ENCODE assay signal across 9 cellular contexts in genomic region chr16:74813109-74813641, GRCh38. TPM values are rescaled to one million over a fixed set of nuclear protein-coding genes. Genes with fewer than 3 reads are reported as not detected.
DNase-seq lines count a peak whose midpoint lies in the region; ATAC-seq and TF ChIP-seq lines count a peak whose summit lies in the region.
"Had no signal": no experiment of that assay in that cellular context is flagged by ENCODE, and none has a peak within 500 bp of the region (broad histone marks: within the 10 kb centered on the region; RNA-seq: fewer than 3 reads in every experiment).

No MANE protein-coding gene starts in this region.

- no peaks in the 10 kb centered on the region for H3K9me2 ChIP-seq in Loucy (replicated peaks; ENCODE audit: low read depth, low read length)

- no peak overlapping the region for H2BK20ac ChIP-seq in H9 (ENCODE audit: low read depth, low read length, poor library complexity, severe bottlenecking)

- WGBS in H9 (ENCODE audit: extremely low coverage, insufficient read length, low lambda C conversion rate), result no CpG with 5 or more reads among the region's 25 CpGs
- WGBS in trophoblast cell (ENCODE audit: extremely low coverage, insufficient coverage, insufficient read length), result no CpG with 5 or more reads among the region's 25 CpGs

- no peak overlapping the region for H4K8ac ChIP-seq in H9 (replicated peaks; ENCODE audit: insufficient read length, low read depth, low read length)
- no peak overlapping the region for H4K8ac ChIP-seq in trophoblast cell (ENCODE audit: low read depth, low read length)

- H3K18ac ChIP-seq in H9 (ENCODE audit: insufficient read length, low read depth, low read length) (no peak overlapping the region), trophoblast cell (ENCODE audit: low read length) (no peak overlapping the region)

- H3K27me3 ChIP-seq in GM06990 (replicated peaks; ENCODE audit: control insufficient read depth, insufficient read depth, low read length) (no peaks in the 10 kb centered on the region; the same call in 1 of the 2 replicates), H9 (ENCODE audit: insufficient read depth, low read length) (peaks cover 6% of the 10 kb centered on the region; the same call in 1 of the 2 replicates), Loucy (ENCODE audit: insufficient read depth, low read length, poor library complexity, severe bottlenecking) (no peaks in the 10 kb centered on the region), trophoblast cell (ENCODE audit: insufficient read depth, low read length) (no peaks in the 10 kb centered on the region)

- H3K4me1 ChIP-seq in H9 (ENCODE audit: insufficient read depth, low read length), result no peaks in the 10 kb centered on the region; the same call in 1 of the 2 replicates
- peaks cover 4% of the 10 kb centered on the region for H3K4me1 ChIP-seq in Loucy (ENCODE audit: insufficient read depth, low read length, poor library complexity, severe bottlenecking)
- peaks cover 0 to 2% of the 10 kb centered on the region in 2 experiments for H3K4me1 ChIP-seq in trophoblast cell (ENCODE audit: control insufficient read depth in 1 of 2, insufficient read depth in 2 of 2, low read length in 2 of 2)

- H3K36me3 ChIP-seq in GM06990 (ENCODE audit: control insufficient read depth, insufficient read depth, low read length) (no peaks in the 10 kb centered on the region), Loucy (ENCODE audit: insufficient read depth, low read length) (no peaks in the 10 kb centered on the region), trophoblast cell (ENCODE audit: control insufficient read depth in 1 of 2, insufficient read depth in 2 of 2, low read length in 2 of 2) (no peaks in the 10 kb centered on the region)

- H3K9me3 Mint-ChIP-seq in H9 (peaks cover 20 to 25% of the 10 kb centered on the region in 2 experiments), type B pancreatic cell (no peaks in the 10 kb centered on the region)

- H3K23ac ChIP-seq in H9 (ENCODE audit: insufficient read length, low read depth, low read length) (no peak overlapping the region), trophoblast cell (ENCODE audit: low read length) (no peak overlapping the region)

- H3K79me1 ChIP-seq in H9 (ENCODE audit: insufficient read depth, low read depth, low read length, poor library complexity, severe bottlenecking), result no peaks in the 10 kb centered on the region
- H3K79me1 ChIP-seq in trophoblast cell (ENCODE audit: low read length), result no peaks in the 10 kb centered on the region

- no peak overlapping the region for H2AK5ac ChIP-seq in H9 (ENCODE audit: insufficient read length, low read length)
- no peak overlapping the region for H2AK5ac ChIP-seq in trophoblast cell (ENCODE audit: low read length)

- peak; percentile 92 for ATAC-seq in Right ventricle myocardium inferior

- H3K27ac ChIP-seq in H9 (ENCODE audit: insufficient read length, low read depth, low read length) (no peak overlapping the region), trophoblast cell (ENCODE audit: low read depth, low read length) (no peak overlapping the region)

- H3K4me3 Mint-ChIP-seq in H9 (no peak overlapping the region), type B pancreatic cell (peak overlapping the region; percentile 41)

- H3K14ac ChIP-seq in H9 (ENCODE audit: insufficient read depth, low read length) (no peak overlapping the region), trophoblast cell (ENCODE audit: low read length) (no peak overlapping the region)

- TF ChIP-seq CTCF in GM06990 (IDR thresholded peaks at IDR 0.05; ENCODE audit: insufficient read depth, low read length, poor library complexity, severe bottlenecking) (peak; percentile 98), H9 (conservative IDR thresholded peaks at IDR 0.05) (peak; percentile 98), Loucy (conservative IDR thresholded peaks at IDR 0.05; ENCODE audit: low read length) (peak; percentile 94), type B pancreatic cell (conservative IDR thresholded peaks at IDR 0.05) (peak; percentile 95)

- H3K4me1 Mint-ChIP-seq in H9 (peaks cover 37 to 47% of the 10 kb centered on the region in 2 experiments), type B pancreatic cell (ENCODE audit: unreplicated experiment) (no peaks in the 10 kb centered on the region)

- H3K9ac ChIP-seq in H9 (ENCODE audit: extremely low read depth, insufficient read length, low read length) (no peak overlapping the region), Loucy (ENCODE audit: low read depth, low read length, poor library complexity, severe bottlenecking) (no peak overlapping the region), trophoblast cell (ENCODE audit: low read length) (no peak overlapping the region)

- no peaks in the 10 kb centered on the region for H3K79me2 ChIP-seq in H9 (ENCODE audit: insufficient read depth, low read length)
- no peaks in the 10 kb centered on the region for H3K79me2 ChIP-seq in Loucy (ENCODE audit: insufficient read depth, low read length)
- no peaks in the 10 kb centered on the region for H3K79me2 ChIP-seq in trophoblast cell (ENCODE audit: control insufficient read depth, insufficient read depth, low read length, poor library complexity)

- no peaks in the 10 kb centered on the region for H3F3A ChIP-seq in Loucy (ENCODE audit: low read depth)

- H3K23me2 ChIP-seq in H9 (ENCODE audit: insufficient read length, low read depth, low read length, poor library complexity, severe bottlenecking), result no peaks in the 10 kb centered on the region

- H2BK15ac ChIP-seq in H9 (ENCODE audit: low read depth, low read length), result no peak overlapping the region

- H4K12ac ChIP-seq in trophoblast cell (ENCODE audit: low read depth, low read length), result no peak overlapping the region

- H3K4me2 ChIP-seq in H9 (ENCODE audit: insufficient read depth, insufficient read length, low read length) (no peak overlapping the region), Loucy (ENCODE audit: low read depth, low read length, poor library complexity, severe bottlenecking) (peak overlapping the region; percentile 52), trophoblast cell (ENCODE audit: low read length) (no peak overlapping the region)

- no peak overlapping the region for H2AFZ ChIP-seq in H9 (ENCODE audit: low read length)
- H2AFZ ChIP-seq in Loucy (ENCODE audit: low read length), result peak overlapping the region; percentile 32; the same call in 1 of the 2 replicates
- no peak overlapping the region for H2AFZ ChIP-seq in trophoblast cell (ENCODE audit: insufficient read depth, low read length, poor library complexity)

- H3K27ac Mint-ChIP-seq in H9, result no peak overlapping the region
- no peak overlapping the region for H3K27ac Mint-ChIP-seq in type B pancreatic cell

- H2BK12ac ChIP-seq in H9 (ENCODE audit: insufficient read length, low read depth, low read length) (no peak overlapping the region), trophoblast cell (ENCODE audit: low read length) (no peak overlapping the region)

- H3K4ac ChIP-seq in H9 (ENCODE audit: low read depth, low read length) (no peak overlapping the region), trophoblast cell (ENCODE audit: low read depth, low read length) (no peak overlapping the region)

- peaks cover 14% of the 10 kb centered on the region for H3K27me3 Mint-ChIP-seq in H9 (ENCODE audit: low read depth)
- H3K27me3 Mint-ChIP-seq in type B pancreatic cell, result peaks cover 3% of the 10 kb centered on the region

- no peak overlapping the region for H4K91ac ChIP-seq in H9 (ENCODE audit: insufficient read length, low read depth, low read length)
- no peak overlapping the region for H4K91ac ChIP-seq in trophoblast cell (ENCODE audit: low read depth, low read length)

- H4K20me1 ChIP-seq in H9 (ENCODE audit: control insufficient read depth, insufficient read depth, insufficient read length), result peaks cover 3% of the 10 kb centered on the region
- H4K20me1 ChIP-seq in Loucy (ENCODE audit: insufficient read depth, low read length, poor library complexity, severe bottlenecking), result no peaks in the 10 kb centered on the region

- no peak overlapping the region for H3K56ac ChIP-seq in H9 (ENCODE audit: insufficient read length, low read depth, low read length)

- H3K4me3 ChIP-seq in GM06990 (replicated peaks; ENCODE audit: low read depth, low read length) (no peak overlapping the region), Loucy (ENCODE audit: low read length, poor library complexity, severe bottlenecking) (no peak overlapping the region), trophoblast cell (ENCODE audit: low read depth, low read length) (no peak overlapping the region)

- H3K36me3 Mint-ChIP-seq in H9 (ENCODE audit: insufficient read depth in 1 of 3, low read depth in 3 of 3), result peaks cover under 1 to 21% (median 15%) of the 10 kb centered on the region in 3 experiments; a peak in 6 of 7 replicates
- H3K36me3 Mint-ChIP-seq in type B pancreatic cell, result no peaks in the 10 kb centered on the region

- DNase-seq in GM06990 (ENCODE audit: extremely low read depth, insufficient read length) (peak; percentile 82), H9 (peak; percentile 95), SKM-1 (lab: John Stamatoyannopoulos, UW; ENCODE audit: unreplicated experiment) (peak; percentile 42), Right ventricle myocardium inferior (ENCODE audit: missing footprints) (peak; percentile 81), trophoblast cell (peak; percentile 82 to 92), type B pancreatic cell (ENCODE audit: extremely low spot score, unreplicated experiment) (peak; percentile 86)
- DNase-seq in activated naive CD4-positive, alpha-beta T cell treated with anti-CD3 and anti-CD28 coated beads, Interleukin-2, amount 50 U/mL, for 16 hours, result peak; percentile 75

- H3K9me3 ChIP-seq in H9 (ENCODE audit: control insufficient read depth, low read depth, low read length) (no peaks in the 10 kb centered on the region), Loucy (ENCODE audit: insufficient read depth, low read depth, low read length) (0 out of 2 replicates have a peak, but pooled peaks cover 6% of the 10 kb centered on the region), trophoblast cell (ENCODE audit: insufficient read depth, low read depth, low read length) (no peaks in the 10 kb centered on the region)

- H3T11ph ChIP-seq in H9 (ENCODE audit: low read length), result no peak overlapping the region

- H2BK120ac ChIP-seq in H9 (ENCODE audit: low read depth, low read length, poor library complexity, severe bottlenecking) (no peak overlapping the region), trophoblast cell (ENCODE audit: insufficient read depth, low read length, poor library complexity) (no peak overlapping the region)

- H2BK5ac ChIP-seq in H9 (ENCODE audit: insufficient read length, low read length), result no peak overlapping the region
- no peak overlapping the region for H2BK5ac ChIP-seq in trophoblast cell (ENCODE audit: low read depth, low read length, poor library complexity)

- intact Hi-C loops in Right ventricle myocardium inferior (cut with DNase I), result loop anchor here (2.0 to 10.0 kb wide), 2 partner anchors 50 to 302 kb away; partner anchors contain the start of gene LDHD

- H4K5ac ChIP-seq in H9 (ENCODE audit: insufficient read length, low read depth, low read length), result no peak overlapping the region

RNA-seq across cellular contexts. Expression of gene FA2H, which starts 38.6 kb away (rescaled TPM):
- total RNA-seq in H9 (2021) (25.1 and 26.6 TPM in 2 replicates), Right ventricle myocardium inferior (0.32 TPM), type B pancreatic cell (ENCODE audit: low replicate concordance) (5.0 and 7.0 TPM in 2 replicates)
- 4.4 and 4.7 TPM in 2 replicates for polyA plus RNA-seq in trophoblast cell (2013)
- total RNA-seq: subcutaneous adipose tissue had no signal

Comparison
In these comparisons a context has a peak if more than half of its experiments do, and no peak if none do; other contexts are left out.
1. DNase-seq: peak in every context shown above with its lines; median percentile 95 in H9; 87 in trophoblast cell; 86 in type B pancreatic cell; 82 in GM06990; 81 in Right ventricle myocardium inferior; 75 in activated naive CD4-positive, alpha-beta T cell treated with anti-CD3 and anti-CD28 coated beads, Interleukin-2, amount 50 U/mL, for 16 hours; 42 in SKM-1.